Comparison of ENCODE assay signal across 7 cellular contexts in the genomic region with DNA sequence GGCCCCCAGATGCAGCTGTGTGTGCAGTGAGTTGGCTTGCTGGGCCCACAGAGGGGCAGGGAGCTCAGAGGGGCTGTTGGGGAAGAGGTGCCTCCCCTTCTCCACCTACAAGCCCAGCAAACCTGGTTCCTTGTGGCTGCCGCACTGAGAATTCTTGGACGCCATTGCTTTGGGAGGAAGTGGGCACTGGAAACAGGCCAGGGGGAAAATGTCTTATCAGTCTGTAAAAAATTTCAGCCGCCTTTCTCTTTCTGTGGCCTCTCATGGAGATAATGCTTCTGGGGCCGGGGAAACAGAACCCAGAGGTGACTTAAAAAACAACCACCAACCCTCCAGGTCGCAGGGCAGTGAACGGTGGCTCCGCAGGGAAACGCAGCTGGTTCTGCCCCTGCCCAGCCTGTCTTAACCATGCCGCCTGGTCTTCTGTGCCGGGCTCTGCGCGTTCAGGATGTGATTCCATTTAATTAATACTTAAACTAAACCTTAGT.
DNase-seq lines count a peak whose midpoint lies in the region; ATAC-seq and TF ChIP-seq lines count a peak whose summit lies in the region.
"Not testable (repeated sequence)": the region's sequence is repeated elsewhere in the genome, so short reads cannot be mapped to it uniquely, and the experiment has no call there.

No MANE protein-coding gene starts in this region.

- ATAC-seq in T-cell (replicated peaks in 1 of 4); right cardiac atrium: not testable (repeated sequence)

- not testable (repeated sequence) for H3K4me2 ChIP-seq in smooth muscle cell

- H3K79me2 ChIP-seq in smooth muscle cell (ENCODE audit: low read depth) = not testable (repeated sequence)

- not testable (repeated sequence) for H3K36me3 ChIP-seq in smooth muscle cell (ENCODE audit: low read depth)

- not testable (repeated sequence) for H3K9me3 ChIP-seq in right cardiac atrium (ENCODE audit: control insufficient read depth, low read length); smooth muscle cell (replicated peaks; ENCODE audit: low read depth)

- H4K20me1 ChIP-seq in smooth muscle cell (ENCODE audit: low read depth) = not testable (repeated sequence)

- H3K4me1 Mint-ChIP-seq in T-cell = peaks cover 67 to 83% (median 78%) of the 10 kb centered on the region in 3 donors
- peaks cover 82% of the 10 kb centered on the region for H3K4me1 Mint-ChIP-seq in activated CD4-positive, alpha-beta T cell treated with anti-CD3 and anti-CD28 coated beads, Interleukin-2, amount 10 ng/mL, durations not matched to agents 7 days and 5 days

- peak overlapping the region in 2 of 3 donors; percentile 47 to 51 for H3K4me3 Mint-ChIP-seq in T-cell
- not testable (repeated sequence) for H3K4me3 Mint-ChIP-seq in activated CD4-positive, alpha-beta T cell treated with anti-CD3 and anti-CD28 coated beads, Interleukin-2, amount 10 ng/mL, durations not matched to agents 7 days and 5 days

- H3K4me1 ChIP-seq in right cardiac atrium (ENCODE audit: control insufficient read depth, insufficient read depth, low read length) = not testable (repeated sequence)
- H3K4me1 ChIP-seq in smooth muscle cell (ENCODE audit: low read depth) = peaks cover 15% of the 10 kb centered on the region

- CTCF ChIA-PET in T-cell (lab: Charles Lee); activated CD4-positive, alpha-beta T cell treated with anti-CD3 and anti-CD28 coated beads, Interleukin-2, amount 10 ng/mL, durations not matched to agents 7 days and 5 days (lab: Charles Lee): not testable (repeated sequence)

- peaks cover 15% of the 10 kb centered on the region for H3K36me3 Mint-ChIP-seq in T-cell
- peaks cover 26% of the 10 kb centered on the region for H3K36me3 Mint-ChIP-seq in activated CD4-positive, alpha-beta T cell treated with anti-CD3 and anti-CD28 coated beads, Interleukin-2, amount 10 ng/mL, durations not matched to agents 7 days and 5 days (ENCODE audit: low read depth)

- not testable (repeated sequence) for H3K9me3 Mint-ChIP-seq in T-cell; activated CD4-positive, alpha-beta T cell treated with anti-CD3 and anti-CD28 coated beads, Interleukin-2, amount 10 ng/mL, durations not matched to agents 7 days and 5 days

- H3K27ac ChIP-seq in right cardiac atrium (ENCODE audit: low read length); smooth muscle cell (ENCODE audit: low read depth): not testable (repeated sequence)

- H3K27ac Mint-ChIP-seq in T-cell = peak overlapping the region; percentile 83 to 90
- H3K27ac Mint-ChIP-seq in activated CD4-positive, alpha-beta T cell treated with anti-CD3 and anti-CD28 coated beads, Interleukin-2, amount 10 ng/mL, durations not matched to agents 7 days and 5 days = peak overlapping the region; percentile 88

- peak overlapping the region; percentile 49 for H2AFZ ChIP-seq in smooth muscle cell (ENCODE audit: low read depth)

- not testable (repeated sequence) for H3K27me3 Mint-ChIP-seq in T-cell; activated CD4-positive, alpha-beta T cell treated with anti-CD3 and anti-CD28 coated beads, Interleukin-2, amount 10 ng/mL, durations not matched to agents 7 days and 5 days

- not testable (repeated sequence) for H3F3A ChIP-seq in smooth muscle cell (ENCODE audit: low read depth)

- H3K27me3 ChIP-seq in right cardiac atrium (ENCODE audit: control insufficient read depth, insufficient read depth); smooth muscle cell (ENCODE audit: low read depth): not testable (repeated sequence)

- TF ChIP-seq CTCF in smooth muscle cell (IDR thresholded peaks at IDR 0.05; ENCODE audit: borderline replicate concordance, insufficient read depth, poor library complexity, severe bottlenecking) = not testable (repeated sequence)

- not testable (repeated sequence) for H3K4me3 ChIP-seq in right cardiac atrium (ENCODE audit: low read length); smooth muscle cell

- DNase-seq in CMK (ENCODE audit: low read depth) = peak; percentile 80
- DNase-seq in KBM-7 = peak; percentile 76
- DNase-seq in T-cell = peak in 3 of 34 experiments; percentile 19 to 31 (median 19)
- DNase-seq in activated CD4-positive, alpha-beta T cell treated with anti-CD3 and anti-CD28 coated beads, Interleukin-2, amount 10 ng/mL, durations not matched to agents 7 days and 5 days; smooth muscle cell (lab: John Stamatoyannopoulos, UW; ENCODE audit: unreplicated experiment): not testable (repeated sequence)
- DNase-seq in amniotic epithelial cell (ENCODE audit: low read depth) = peak; percentile 52
- DNase-seq in right cardiac atrium = peak in 2 of 3 donors; percentile 33

- intact Hi-C loops in right cardiac atrium (cut with DNase I) = not testable (repeated sequence)

- H3K9ac ChIP-seq in smooth muscle cell (ENCODE audit: low read depth) = not testable (repeated sequence)

- in situ Hi-C loops in KBM-7 (cut with MboI; ENCODE audit: low pct_unique_long_range_greater_than_20kb, low sequenced_read_pairs) = not testable (repeated sequence)

- WGBS in right cardiac atrium = 68% methylated on average over 12 of the region's 12 CpGs
- WGBS in smooth muscle cell (ENCODE audit: low lambda C conversion rate) = 60% methylated on average over 12 of the region's 12 CpGs

- POLR2A ChIA-PET in T-cell (lab: Charles Lee); activated CD4-positive, alpha-beta T cell treated with anti-CD3 and anti-CD28 coated beads, Interleukin-2, amount 10 ng/mL, durations not matched to agents 7 days and 5 days (lab: Charles Lee): not testable (repeated sequence)
